ENCODE assay signal across 1 cellular context in the genomic region with DNA sequence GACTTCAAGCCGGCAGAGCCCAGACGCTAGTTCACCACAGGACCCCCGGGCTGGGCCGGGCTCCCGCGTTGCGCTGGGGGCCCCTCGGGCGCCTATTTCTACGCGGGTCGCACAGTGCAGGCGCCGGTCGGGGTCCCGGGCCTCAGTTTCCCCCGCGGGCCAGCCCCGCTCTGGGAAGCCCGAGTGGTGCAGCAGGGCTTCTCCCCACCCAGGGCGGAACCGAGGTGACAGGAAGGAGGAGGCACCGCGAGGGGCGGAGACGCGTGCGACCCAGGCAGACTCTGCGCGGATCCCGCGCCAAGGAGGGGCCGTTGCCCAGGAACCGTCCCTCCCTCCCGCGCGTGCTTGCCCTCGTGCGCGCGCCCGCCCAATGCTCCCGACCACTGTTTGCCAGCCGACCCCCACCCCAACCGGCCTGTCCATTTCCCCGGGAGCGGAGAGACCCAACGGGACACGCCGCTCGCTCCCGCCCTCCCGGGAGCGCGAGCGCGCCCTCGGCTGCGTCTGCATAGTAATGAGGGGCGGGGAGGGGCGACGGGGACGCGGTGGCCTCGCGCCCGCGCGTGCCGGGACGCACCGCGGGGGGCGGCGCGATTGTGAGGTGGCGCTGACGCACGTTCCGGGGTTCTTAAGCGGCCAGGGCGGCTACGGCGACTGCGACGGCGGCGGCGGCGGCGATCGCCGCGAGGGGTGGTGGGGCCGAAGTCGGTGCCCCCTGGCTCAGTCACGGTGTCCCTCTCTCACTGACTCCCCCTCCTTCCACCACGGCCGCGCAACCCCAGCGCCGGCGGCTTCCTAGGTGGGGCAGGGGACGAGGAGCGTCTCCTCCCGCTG.
A peak's percentile ranks its signal among the peaks of the same experiment; 100 is the strongest.
TF ChIP-seq lines count a peak whose summit lies in the region.

Gene CPEB2, plus strand, starts transcription at position 657 of the 834 bp plus-strand sequence. CDS start 193 bp downstream, outside the sequence.

TF ChIP-seq in HepG2, 621 proteins besides CTCF, POLR2A, EP300 and RAD21 (continued from another document and continues in another):
- no peak for TF ChIP-seq ZBTB40 (IDR thresholded peaks at IDR 0.05)
- peak; percentile 50; the same call in 1 of the 2 replicates for TF ChIP-seq ZBTB40 (CRISPR knock-in tag; IDR thresholded peaks at IDR 0.05)
- no peak for TF ChIP-seq NFE2L2 (IDR thresholded peaks at IDR 0.05; ENCODE audit: low read length)
- TF ChIP-seq ZZZ3 (CRISPR knock-in tag; IDR thresholded peaks at IDR 0.05; ENCODE audit: borderline replicate concordance) = no peak
- TF ChIP-seq, protein P1, sequence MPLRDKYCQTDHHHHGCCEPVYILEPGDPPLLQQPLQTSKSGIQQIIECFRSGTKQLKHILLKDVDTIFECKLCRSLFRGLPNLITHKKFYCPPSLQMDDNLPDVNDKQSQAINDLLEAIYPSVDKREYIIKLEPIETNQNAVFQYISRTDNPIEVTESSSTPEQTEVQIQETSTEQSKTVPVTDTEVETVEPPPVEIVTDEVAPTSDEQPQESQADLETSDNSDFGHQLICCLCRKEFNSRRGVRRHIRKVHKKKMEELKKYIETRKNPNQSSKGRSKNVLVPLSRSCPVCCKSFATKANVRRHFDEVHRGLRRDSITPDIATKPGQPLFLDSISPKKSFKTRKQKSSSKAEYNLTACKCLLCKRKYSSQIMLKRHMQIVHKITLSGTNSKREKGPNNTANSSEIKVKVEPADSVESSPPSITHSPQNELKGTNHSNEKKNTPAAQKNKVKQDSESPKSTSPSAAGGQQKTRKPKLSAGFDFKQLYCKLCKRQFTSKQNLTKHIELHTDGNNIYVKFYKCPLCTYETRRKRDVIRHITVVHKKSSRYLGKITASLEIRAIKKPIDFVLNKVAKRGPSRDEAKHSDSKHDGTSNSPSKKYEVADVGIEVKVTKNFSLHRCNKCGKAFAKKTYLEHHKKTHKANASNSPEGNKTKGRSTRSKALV (CRISPR knock-in tag; IDR thresholded peaks at IDR 0.05) = no peak
- TF ChIP-seq JUN (CRISPR knock-in tag; IDR thresholded peaks at IDR 0.05) = no peak
- TF ChIP-seq, protein P2, sequence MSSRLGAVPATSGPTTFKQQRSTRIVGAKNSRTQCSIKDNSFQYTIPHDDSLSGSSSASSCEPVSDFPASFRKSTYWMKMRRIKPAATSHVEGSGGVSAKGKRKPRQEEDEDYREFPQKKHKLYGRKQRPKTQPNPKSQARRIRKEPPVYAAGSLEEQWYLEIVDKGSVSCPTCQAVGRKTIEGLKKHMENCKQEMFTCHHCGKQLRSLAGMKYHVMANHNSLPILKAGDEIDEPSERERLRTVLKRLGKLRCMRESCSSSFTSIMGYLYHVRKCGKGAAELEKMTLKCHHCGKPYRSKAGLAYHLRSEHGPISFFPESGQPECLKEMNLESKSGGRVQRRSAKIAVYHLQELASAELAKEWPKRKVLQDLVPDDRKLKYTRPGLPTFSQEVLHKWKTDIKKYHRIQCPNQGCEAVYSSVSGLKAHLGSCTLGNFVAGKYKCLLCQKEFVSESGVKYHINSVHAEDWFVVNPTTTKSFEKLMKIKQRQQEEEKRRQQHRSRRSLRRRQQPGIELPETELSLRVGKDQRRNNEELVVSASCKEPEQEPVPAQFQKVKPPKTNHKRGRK (CRISPR knock-in tag; IDR thresholded peaks at IDR 0.05) = no peak
- TF ChIP-seq BHLHE40 (IDR thresholded peaks at IDR 0.05; ENCODE audit: low read length) = peak; percentile 89
- TF ChIP-seq ZC3H13 (CRISPR knock-in tag; IDR thresholded peaks at IDR 0.05) = peak; percentile 70; the same call in 1 of the 2 replicates
- no peak for TF ChIP-seq ZFP1 (CRISPR knock-in tag; IDR thresholded peaks at IDR 0.05)
- no peak for TF ChIP-seq NONO (IDR thresholded peaks at IDR 0.05)
- TF ChIP-seq NONO (CRISPR knock-in tag; conservative IDR thresholded peaks at IDR 0.05) = peak; percentile 71
- TF ChIP-seq TCF7L2 (IDR thresholded peaks at IDR 0.05; ENCODE audit: low read depth, low read length) = no peak
- no peak for TF ChIP-seq HMGA1 (CRISPR knock-in tag; conservative IDR thresholded peaks at IDR 0.05)
- no peak; the same call in 1 of the 2 replicates for TF ChIP-seq ARHGAP35 (CRISPR knock-in tag; IDR thresholded peaks at IDR 0.05; ENCODE audit: borderline replicate concordance)
- TF ChIP-seq FOXC1 (CRISPR knock-in tag; IDR thresholded peaks at IDR 0.05; ENCODE audit: borderline replicate concordance) = 0 out of 2 replicates have a peak, but pooled peaks have one; percentile 9
- TF ChIP-seq KAT2B (IDR thresholded peaks at IDR 0.05; ENCODE audit: borderline replicate concordance, low read depth, low read length) = no peak
- TF ChIP-seq DPF2 (CRISPR knock-in tag; IDR thresholded peaks at IDR 0.05; ENCODE audit: borderline replicate concordance, low read depth) = no peak
- TF ChIP-seq SSRP1 (CRISPR knock-in tag; IDR thresholded peaks at IDR 0.05) = no peak
- peak; percentile 34; the same call in 1 of the 2 replicates for TF ChIP-seq FOXA3 (CRISPR knock-in tag; IDR thresholded peaks at IDR 0.05)
- TF ChIP-seq HMG20A (CRISPR knock-in tag; IDR thresholded peaks at IDR 0.05; ENCODE audit: borderline replicate concordance) = no peak
- peak; percentile 85 for TF ChIP-seq ZNF777 (CRISPR knock-in tag; IDR thresholded peaks at IDR 0.05)
- TF ChIP-seq ZBTB10 (CRISPR knock-in tag; IDR thresholded peaks at IDR 0.05; ENCODE audit: borderline replicate concordance) = no peak
- TF ChIP-seq SPEN (CRISPR knock-in tag; IDR thresholded peaks at IDR 0.05; ENCODE audit: low read depth) = peak; percentile 56
- TF ChIP-seq ZNF761 (CRISPR knock-in tag; conservative IDR thresholded peaks at IDR 0.05) = no peak; the same call in 1 of the 2 replicates
- no peak for TF ChIP-seq ZNF75D (CRISPR knock-in tag; IDR thresholded peaks at IDR 0.05; ENCODE audit: borderline replicate concordance)
- no peak for TF ChIP-seq SRSF1 (optimal IDR thresholded peaks at IDR 0.05; ENCODE audit: low read depth, low read length)
- TF ChIP-seq NFATC3 (CRISPR knock-in tag; IDR thresholded peaks at IDR 0.05) = no peak
- no peak for TF ChIP-seq ZNF225 (CRISPR knock-in tag; IDR thresholded peaks at IDR 0.05)
- no peak for TF ChIP-seq ATF7 (IDR thresholded peaks at IDR 0.05)
- no peak for TF ChIP-seq ATF7 (CRISPR knock-in tag; IDR thresholded peaks at IDR 0.05)
- peak; percentile 61; the same call in 1 of the 2 replicates for TF ChIP-seq REPIN1 (CRISPR knock-in tag; IDR thresholded peaks at IDR 0.05; ENCODE audit: borderline replicate concordance, low read depth)
- 0 out of 2 replicates have a peak, but pooled peaks have one; percentile 23 for TF ChIP-seq TSC22D2 (CRISPR knock-in tag; IDR thresholded peaks at IDR 0.05; ENCODE audit: borderline replicate concordance)
- TF ChIP-seq, protein P3, sequence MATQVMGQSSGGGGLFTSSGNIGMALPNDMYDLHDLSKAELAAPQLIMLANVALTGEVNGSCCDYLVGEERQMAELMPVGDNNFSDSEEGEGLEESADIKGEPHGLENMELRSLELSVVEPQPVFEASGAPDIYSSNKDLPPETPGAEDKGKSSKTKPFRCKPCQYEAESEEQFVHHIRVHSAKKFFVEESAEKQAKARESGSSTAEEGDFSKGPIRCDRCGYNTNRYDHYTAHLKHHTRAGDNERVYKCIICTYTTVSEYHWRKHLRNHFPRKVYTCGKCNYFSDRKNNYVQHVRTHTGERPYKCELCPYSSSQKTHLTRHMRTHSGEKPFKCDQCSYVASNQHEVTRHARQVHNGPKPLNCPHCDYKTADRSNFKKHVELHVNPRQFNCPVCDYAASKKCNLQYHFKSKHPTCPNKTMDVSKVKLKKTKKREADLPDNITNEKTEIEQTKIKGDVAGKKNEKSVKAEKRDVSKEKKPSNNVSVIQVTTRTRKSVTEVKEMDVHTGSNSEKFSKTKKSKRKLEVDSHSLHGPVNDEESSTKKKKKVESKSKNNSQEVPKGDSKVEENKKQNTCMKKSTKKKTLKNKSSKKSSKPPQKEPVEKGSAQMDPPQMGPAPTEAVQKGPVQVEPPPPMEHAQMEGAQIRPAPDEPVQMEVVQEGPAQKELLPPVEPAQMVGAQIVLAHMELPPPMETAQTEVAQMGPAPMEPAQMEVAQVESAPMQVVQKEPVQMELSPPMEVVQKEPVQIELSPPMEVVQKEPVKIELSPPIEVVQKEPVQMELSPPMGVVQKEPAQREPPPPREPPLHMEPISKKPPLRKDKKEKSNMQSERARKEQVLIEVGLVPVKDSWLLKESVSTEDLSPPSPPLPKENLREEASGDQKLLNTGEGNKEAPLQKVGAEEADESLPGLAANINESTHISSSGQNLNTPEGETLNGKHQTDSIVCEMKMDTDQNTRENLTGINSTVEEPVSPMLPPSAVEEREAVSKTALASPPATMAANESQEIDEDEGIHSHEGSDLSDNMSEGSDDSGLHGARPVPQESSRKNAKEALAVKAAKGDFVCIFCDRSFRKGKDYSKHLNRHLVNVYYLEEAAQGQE (IDR thresholded peaks at IDR 0.05; ENCODE audit: borderline replicate concordance in 1 of 2, low read depth in 1 of 2, low read length in 2 of 2) = no peak
- peak; percentile 46; the same call in 1 of the 3 replicates for TF ChIP-seq MXI1 (IDR thresholded peaks at IDR 0.05; ENCODE audit: borderline replicate concordance, low read depth, low read length)
- TF ChIP-seq ZSCAN5A (CRISPR knock-in tag; IDR thresholded peaks at IDR 0.05; ENCODE audit: borderline replicate concordance) = 0 out of 2 replicates have a peak, but pooled peaks have one; percentile 18
